Comparison of ENCODE assay signal across 1 cellular context in the genomic region with DNA sequence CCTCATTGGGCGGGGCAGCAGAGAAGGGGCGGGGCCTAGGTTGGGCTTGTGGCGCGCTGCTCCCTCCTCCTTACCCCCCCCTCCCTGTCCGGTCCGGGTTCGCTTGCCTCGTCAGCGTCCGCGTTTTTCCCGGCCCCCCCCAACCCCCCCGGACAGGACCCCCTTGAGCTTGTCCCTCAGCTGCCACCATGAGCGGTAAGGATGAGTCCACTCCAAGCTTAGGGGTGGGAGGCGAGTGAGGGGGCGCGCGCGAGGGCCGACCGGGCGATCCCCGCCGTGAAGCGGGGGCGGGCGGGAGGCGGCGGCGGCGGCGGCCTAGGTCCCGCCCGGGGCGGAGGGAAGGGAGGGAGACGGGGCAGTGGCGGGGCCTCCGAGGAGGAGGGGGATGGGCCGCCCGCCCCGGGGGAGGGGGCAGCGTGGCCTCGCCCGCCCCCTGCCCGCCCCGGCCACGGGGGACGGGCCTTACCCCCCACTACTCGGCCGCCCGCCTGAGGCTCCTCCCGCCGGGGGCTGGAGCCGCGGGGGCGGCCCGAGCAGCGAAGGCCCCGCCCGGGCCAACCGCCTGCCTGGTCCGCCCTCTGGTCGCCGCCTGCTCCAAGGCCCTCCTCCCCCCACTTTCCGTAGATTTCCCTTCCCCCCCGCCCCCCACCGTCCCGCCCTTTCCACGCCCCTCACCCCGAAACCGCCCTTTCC.
TF ChIP-seq lines count a peak whose summit lies in the region.

A gene (plus strand): TSS at position 73 of the 693 bp plus-strand sequence. CDS start 116 bp downstream, at position 189.

TF ChIP-seq in WTC11, 78 proteins besides CTCF, POLR2A, EP300 and RAD21 (continued from another document):
- TF ChIP-seq, protein P1, sequence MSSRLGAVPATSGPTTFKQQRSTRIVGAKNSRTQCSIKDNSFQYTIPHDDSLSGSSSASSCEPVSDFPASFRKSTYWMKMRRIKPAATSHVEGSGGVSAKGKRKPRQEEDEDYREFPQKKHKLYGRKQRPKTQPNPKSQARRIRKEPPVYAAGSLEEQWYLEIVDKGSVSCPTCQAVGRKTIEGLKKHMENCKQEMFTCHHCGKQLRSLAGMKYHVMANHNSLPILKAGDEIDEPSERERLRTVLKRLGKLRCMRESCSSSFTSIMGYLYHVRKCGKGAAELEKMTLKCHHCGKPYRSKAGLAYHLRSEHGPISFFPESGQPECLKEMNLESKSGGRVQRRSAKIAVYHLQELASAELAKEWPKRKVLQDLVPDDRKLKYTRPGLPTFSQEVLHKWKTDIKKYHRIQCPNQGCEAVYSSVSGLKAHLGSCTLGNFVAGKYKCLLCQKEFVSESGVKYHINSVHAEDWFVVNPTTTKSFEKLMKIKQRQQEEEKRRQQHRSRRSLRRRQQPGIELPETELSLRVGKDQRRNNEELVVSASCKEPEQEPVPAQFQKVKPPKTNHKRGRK (CRISPR knock-in tag; IDR thresholded peaks at IDR 0.05; ENCODE audit: borderline replicate concordance): no peak
- TF ChIP-seq RORB (CRISPR knock-in tag; IDR thresholded peaks at IDR 0.05): no peak
- 0 out of 2 replicates have a peak, but pooled peaks have one; percentile 38 for TF ChIP-seq FOXP1 (CRISPR knock-in tag; IDR thresholded peaks at IDR 0.05; ENCODE audit: borderline replicate concordance)
- no peak for TF ChIP-seq ZNF317 (CRISPR knock-in tag; IDR thresholded peaks at IDR 0.05; ENCODE audit: borderline replicate concordance, low read depth)
- TF ChIP-seq, protein P2, sequence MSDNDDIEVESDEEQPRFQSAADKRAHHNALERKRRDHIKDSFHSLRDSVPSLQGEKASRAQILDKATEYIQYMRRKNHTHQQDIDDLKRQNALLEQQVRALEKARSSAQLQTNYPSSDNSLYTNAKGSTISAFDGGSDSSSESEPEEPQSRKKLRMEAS (CRISPR knock-in tag; IDR thresholded peaks at IDR 0.05): no peak
- no peak for TF ChIP-seq GTF2I (CRISPR knock-in tag; conservative IDR thresholded peaks at IDR 0.05)
- TF ChIP-seq KAT7 (CRISPR knock-in tag; IDR thresholded peaks at IDR 0.05; ENCODE audit: borderline replicate concordance): no peak
- no peak for TF ChIP-seq FOXK1 (CRISPR knock-in tag; IDR thresholded peaks at IDR 0.05)
- TF ChIP-seq ZNF396 (CRISPR knock-in tag; IDR thresholded peaks at IDR 0.05; ENCODE audit: borderline replicate concordance): no peak
- TF ChIP-seq, protein P3, sequence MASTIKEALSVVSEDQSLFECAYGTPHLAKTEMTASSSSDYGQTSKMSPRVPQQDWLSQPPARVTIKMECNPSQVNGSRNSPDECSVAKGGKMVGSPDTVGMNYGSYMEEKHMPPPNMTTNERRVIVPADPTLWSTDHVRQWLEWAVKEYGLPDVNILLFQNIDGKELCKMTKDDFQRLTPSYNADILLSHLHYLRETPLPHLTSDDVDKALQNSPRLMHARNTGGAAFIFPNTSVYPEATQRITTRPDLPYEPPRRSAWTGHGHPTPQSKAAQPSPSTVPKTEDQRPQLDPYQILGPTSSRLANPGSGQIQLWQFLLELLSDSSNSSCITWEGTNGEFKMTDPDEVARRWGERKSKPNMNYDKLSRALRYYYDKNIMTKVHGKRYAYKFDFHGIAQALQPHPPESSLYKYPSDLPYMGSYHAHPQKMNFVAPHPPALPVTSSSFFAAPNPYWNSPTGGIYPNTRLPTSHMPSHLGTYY (CRISPR knock-in tag; IDR thresholded peaks at IDR 0.05): no peak
TF ChIP-seq in WTC11: peak in this region for 3.
